ENCODE assay signal across 1 cellular context in genomic region chr1:39026051-39026946, GRCh38.
TF ChIP-seq lines count a peak whose summit lies in the region.

TSS of gene NDUFS5 (plus strand) at chr1:39026350. CDS start at chr1:39028725, 2,375 bp downstream.

TF ChIP-seq in HepG2, 621 proteins besides CTCF, POLR2A, EP300 and RAD21 (continued from another document and continues in another):
- peak; percentile 68 for TF ChIP-seq PHF8 (CRISPR knock-in tag; IDR thresholded peaks at IDR 0.05)
- TF ChIP-seq TCF12 (IDR thresholded peaks at IDR 0.05): no peak
- peak; percentile 31; the same call in 1 of the 2 replicates for TF ChIP-seq TCF12 (CRISPR knock-in tag; IDR thresholded peaks at IDR 0.05)
- TF ChIP-seq SNAPC5 (CRISPR knock-in tag; IDR thresholded peaks at IDR 0.05; ENCODE audit: borderline replicate concordance): 0 out of 2 replicates have a peak, but pooled peaks have one; percentile 26
- TF ChIP-seq ZNF12 (CRISPR knock-in tag; IDR thresholded peaks at IDR 0.05): 0 out of 2 replicates have a peak, but pooled peaks have one; percentile 23
- TF ChIP-seq RCOR2 (CRISPR knock-in tag; IDR thresholded peaks at IDR 0.05): peak; percentile 14; the same call in 1 of the 2 replicates
- no peak for TF ChIP-seq E2F2 (CRISPR knock-in tag; IDR thresholded peaks at IDR 0.05; ENCODE audit: borderline replicate concordance)
- TF ChIP-seq KMT2B (CRISPR knock-in tag; IDR thresholded peaks at IDR 0.05): peak; percentile 55; the same call in 1 of the 2 replicates
- TF ChIP-seq ZNF281 (CRISPR knock-in tag; IDR thresholded peaks at IDR 0.05; ENCODE audit: borderline replicate concordance): no peak
- TF ChIP-seq ZNF3 (CRISPR knock-in tag; IDR thresholded peaks at IDR 0.05): no peak; the same call in 1 of the 2 replicates
- TF ChIP-seq ZNF292 (CRISPR knock-in tag; IDR thresholded peaks at IDR 0.05; ENCODE audit: borderline replicate concordance, low read depth): peak; percentile 77
- TF ChIP-seq MEIS2 (CRISPR knock-in tag; IDR thresholded peaks at IDR 0.05): peak; percentile 57; the same call in 1 of the 2 replicates
- TF ChIP-seq ZNF333 (CRISPR knock-in tag; IDR thresholded peaks at IDR 0.05; ENCODE audit: borderline replicate concordance): peak; percentile 36; the same call in 1 of the 2 replicates
- no peak for TF ChIP-seq ZNF407 (CRISPR knock-in tag; IDR thresholded peaks at IDR 0.05; ENCODE audit: not compliant biosample characterization)
- peak; percentile 11 for TF ChIP-seq ZNF781 (CRISPR knock-in tag; IDR thresholded peaks at IDR 0.05; ENCODE audit: borderline replicate concordance, not compliant biosample characterization)
- TF ChIP-seq KDM1A (CRISPR knock-in tag; IDR thresholded peaks at IDR 0.05): peak; percentile 69; the same call in 1 of the 2 replicates
- no peak for TF ChIP-seq PRDM15 (CRISPR knock-in tag; IDR thresholded peaks at IDR 0.05)
- TF ChIP-seq MTERF4 (CRISPR knock-in tag; IDR thresholded peaks at IDR 0.05): 0 out of 2 replicates have a peak, but pooled peaks have one; percentile 11
- no peak for TF ChIP-seq REXO4 (CRISPR knock-in tag; IDR thresholded peaks at IDR 0.05; ENCODE audit: borderline replicate concordance)
- TF ChIP-seq ZNF691 (CRISPR knock-in tag; IDR thresholded peaks at IDR 0.05; ENCODE audit: borderline replicate concordance, low read depth): 0 out of 2 replicates have a peak, but pooled peaks have one; percentile 28
- TF ChIP-seq ZNF747 (CRISPR knock-in tag; IDR thresholded peaks at IDR 0.05; ENCODE audit: borderline replicate concordance): peak; percentile 25; the same call in 1 of the 2 replicates
- no peak for TF ChIP-seq AKNA (CRISPR knock-in tag; IDR thresholded peaks at IDR 0.05; ENCODE audit: borderline replicate concordance)
- peak; percentile 42; the same call in 1 of the 2 replicates for TF ChIP-seq ZSCAN5A (CRISPR knock-in tag; IDR thresholded peaks at IDR 0.05; ENCODE audit: borderline replicate concordance)
- peak; percentile 31; the same call in 1 of the 2 replicates for TF ChIP-seq ZNF205 (CRISPR knock-in tag; IDR thresholded peaks at IDR 0.05)
- TF ChIP-seq SP2 (CRISPR knock-in tag; IDR thresholded peaks at IDR 0.05): 0 out of 2 replicates have a peak, but pooled peaks have one; percentile 23
